Comparison of ENCODE assay signal across 8 cellular contexts in the genomic region with DNA sequence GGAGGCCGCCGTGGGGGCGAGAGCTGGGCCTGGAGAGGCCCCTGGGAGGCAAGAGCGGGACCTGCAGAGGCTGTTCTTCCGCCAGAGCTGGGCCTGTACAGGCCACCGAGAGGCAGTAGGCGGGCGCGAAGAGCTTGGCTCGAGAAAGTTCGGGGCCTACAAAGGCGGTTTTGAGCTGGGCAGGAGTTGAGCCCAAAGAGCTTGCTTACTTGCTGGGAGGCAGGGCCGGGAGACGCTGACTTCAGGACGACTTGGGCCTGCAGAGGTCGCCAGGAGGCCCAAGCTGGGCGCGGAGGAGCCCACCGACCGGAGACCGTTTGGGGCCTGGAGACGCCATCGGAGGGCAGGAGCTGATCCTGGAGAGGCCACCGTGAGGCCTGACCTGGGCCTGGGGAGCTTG.
A peak's percentile ranks its signal among the peaks of the same experiment; 100 is the strongest.
DNase-seq lines count a peak whose midpoint lies in the region; ATAC-seq and TF ChIP-seq lines count a peak whose summit lies in the region.
"Not testable (repeated sequence)": the region's sequence is repeated elsewhere in the genome, so short reads cannot be mapped to it uniquely, and the experiment has no call there.

No MANE protein-coding gene starts in this region.

- not testable (repeated sequence) for H3K27ac Mint-ChIP-seq in CD14-positive monocyte; activated CD4-positive, alpha-beta T cell treated with anti-CD3 and anti-CD28 coated beads, Interleukin-2, amount 10 ng/mL, durations not matched to agents 24 days and 14 days; stimulated activated naive B cell treated with anti-CD40 and anti-IgM and Interleukin-4, amounts not matched to agents 10 μg/mL and 1 μg/mL and 100 μg/mL, for 72 hours

- H2BK120ac ChIP-seq in neuronal stem cell (ENCODE audit: low read depth, low read length): not testable (repeated sequence)

- H3K9ac ChIP-seq in neuronal stem cell (ENCODE audit: low read depth, low read length, poor library complexity): not testable (repeated sequence)

- peak; percentile 83 for DNase-seq in CD14-positive monocyte (ENCODE audit: low spot score)
- DNase-seq in MG63: peak; percentile 62
- DNase-seq in activated CD4-positive, alpha-beta T cell treated with anti-CD3 and anti-CD28 coated beads, Interleukin-2, amount 10 ng/mL, durations not matched to agents 24 days and 14 days: peak; percentile 86
- peak; percentile 68 for DNase-seq in activated gamma-delta T cell treated with Interleukin-2 at 50 U/mL for 16 hours
- peak; percentile 75 for DNase-seq in ecto neural progenitor cell (ENCODE audit: low spot score)
- DNase-seq in right atrium auricular region (ENCODE audit: low spot score): peak; percentile 94
- not testable (repeated sequence) for DNase-seq in neuronal stem cell (ENCODE audit: low spot score)
- DNase-seq in stimulated activated naive B cell treated with anti-CD40 and anti-IgM and Interleukin-4, amounts not matched to agents 10 μg/mL and 1 μg/mL and 100 μg/mL, for 72 hours: peak; percentile 74

- H3K79me1 ChIP-seq in neuronal stem cell (ENCODE audit: low read depth, low read length): not testable (repeated sequence)

- not testable (repeated sequence) for H3K4me1 ChIP-seq in right atrium auricular region; neuronal stem cell (ENCODE audit: control insufficient read depth in 2 of 2, insufficient read depth in 1 of 2, low read depth in 1 of 2, low read length in 2 of 2)

- H3K4me3 ChIP-seq in MG63; right atrium auricular region; neuronal stem cell (ENCODE audit: low read length in 2 of 2): not testable (repeated sequence)

- H3K18ac ChIP-seq in neuronal stem cell (ENCODE audit: low read length): not testable (repeated sequence)

- H3K14ac ChIP-seq in neuronal stem cell (ENCODE audit: low read length): peak overlapping the region; percentile 5

- not testable (repeated sequence) for H4K91ac ChIP-seq in neuronal stem cell (ENCODE audit: low read depth, low read length, poor library complexity)

- not testable (repeated sequence) for H2BK15ac ChIP-seq in neuronal stem cell (ENCODE audit: low read length)

- H3K27ac ChIP-seq in right atrium auricular region; neuronal stem cell (replicated peaks; ENCODE audit: low read length): not testable (repeated sequence)

- no CpG with 5 or more reads among the region's 24 CpGs for WGBS in neuronal stem cell (ENCODE audit: extremely low coverage in 2 of 2, insufficient read length in 2 of 2, insufficient replicate concordance in 1 of 2), 2 donors

- H3K4ac ChIP-seq in neuronal stem cell (ENCODE audit: low read length): not testable (repeated sequence)

- H2AFZ ChIP-seq in neuronal stem cell (ENCODE audit: low read length): not testable (repeated sequence)

- not testable (repeated sequence) for TF ChIP-seq CTCF in CD14-positive monocyte (IDR thresholded peaks at IDR 0.05); right atrium auricular region (IDR thresholded peaks at IDR 0.05)

- H3K4me3 Mint-ChIP-seq in CD14-positive monocyte; activated CD4-positive, alpha-beta T cell treated with anti-CD3 and anti-CD28 coated beads, Interleukin-2, amount 10 ng/mL, durations not matched to agents 24 days and 14 days; stimulated activated naive B cell treated with anti-CD40 and anti-IgM and Interleukin-4, amounts not matched to agents 10 μg/mL and 1 μg/mL and 100 μg/mL, for 72 hours: not testable (repeated sequence)

- not testable (repeated sequence) for H3K23ac ChIP-seq in neuronal stem cell (ENCODE audit: low read depth, low read length, poor library complexity)

- not testable (repeated sequence) for H3K9me3 ChIP-seq in MG63; right atrium auricular region; neuronal stem cell (replicated peaks in 1 of 2; ENCODE audit: control insufficient read depth in 2 of 2, insufficient read depth in 1 of 2, low read depth in 1 of 2, low read length in 2 of 2)

- H3K36me3 ChIP-seq in MG63; right atrium auricular region; neuronal stem cell (replicated peaks in 1 of 2; ENCODE audit: control insufficient read depth in 2 of 2, insufficient read depth in 2 of 2, low read length in 2 of 2): not testable (repeated sequence)

- not testable (repeated sequence) for H3K4me2 ChIP-seq in neuronal stem cell (ENCODE audit: insufficient read depth, low read length, poor library complexity, severe bottlenecking)

- H3K9me3 Mint-ChIP-seq in CD14-positive monocyte: peaks cover 23 to 37% (median 29%) of the 10 kb centered on the region in 7 donors
- H3K9me3 Mint-ChIP-seq in activated CD4-positive, alpha-beta T cell treated with anti-CD3 and anti-CD28 coated beads, Interleukin-2, amount 10 ng/mL, durations not matched to agents 24 days and 14 days: not testable (repeated sequence)
- H3K9me3 Mint-ChIP-seq in stimulated activated naive B cell treated with anti-CD40 and anti-IgM and Interleukin-4, amounts not matched to agents 10 μg/mL and 1 μg/mL and 100 μg/mL, for 72 hours: peaks cover 0 to 12% of the 10 kb centered on the region in 2 donors

- ATAC-seq in stimulated activated naive B cell treated with anti-CD40 and anti-IgM and Interleukin-4, amounts not matched to agents 10 μg/mL and 1 μg/mL and 100 μg/mL, for 72 hours (replicated peaks): not testable (repeated sequence)

- H2BK12ac ChIP-seq in neuronal stem cell (ENCODE audit: low read length): not testable (repeated sequence)

- H3K27me3 ChIP-seq in MG63; right atrium auricular region; neuronal stem cell (ENCODE audit: control insufficient read depth in 3 of 3, insufficient read depth in 3 of 3, low read depth in 1 of 3, low read length in 3 of 3): not testable (repeated sequence)

- H2BK5ac ChIP-seq in neuronal stem cell (ENCODE audit: low read length): not testable (repeated sequence)

- intact Hi-C loops in CD14-positive monocyte (cut with micrococcal nuclease); activated CD4-positive, alpha-beta T cell treated with anti-CD3 and anti-CD28 coated beads, Interleukin-2, amount 10 ng/mL, durations not matched to agents 24 days and 14 days (cut with micrococcal nuclease): not testable (repeated sequence)

- H2AK5ac ChIP-seq in neuronal stem cell (ENCODE audit: low read depth, low read length): not testable (repeated sequence)

- H4K8ac ChIP-seq in neuronal stem cell (ENCODE audit: low read depth, low read length): not testable (repeated sequence)

- not testable (repeated sequence) for H3K27me3 Mint-ChIP-seq in CD14-positive monocyte (ENCODE audit: low read depth in 3 of 3); activated CD4-positive, alpha-beta T cell treated with anti-CD3 and anti-CD28 coated beads, Interleukin-2, amount 10 ng/mL, durations not matched to agents 24 days and 14 days; stimulated activated naive B cell treated with anti-CD40 and anti-IgM and Interleukin-4, amounts not matched to agents 10 μg/mL and 1 μg/mL and 100 μg/mL, for 72 hours

- not testable (repeated sequence) for H3K4me1 Mint-ChIP-seq in CD14-positive monocyte; activated CD4-positive, alpha-beta T cell treated with anti-CD3 and anti-CD28 coated beads, Interleukin-2, amount 10 ng/mL, durations not matched to agents 24 days and 14 days; stimulated activated naive B cell treated with anti-CD40 and anti-IgM and Interleukin-4, amounts not matched to agents 10 μg/mL and 1 μg/mL and 100 μg/mL, for 72 hours

- H3K36me3 Mint-ChIP-seq in CD14-positive monocyte; activated CD4-positive, alpha-beta T cell treated with anti-CD3 and anti-CD28 coated beads, Interleukin-2, amount 10 ng/mL, durations not matched to agents 24 days and 14 days (ENCODE audit: low read depth); stimulated activated naive B cell treated with anti-CD40 and anti-IgM and Interleukin-4, amounts not matched to agents 10 μg/mL and 1 μg/mL and 100 μg/mL, for 72 hours: not testable (repeated sequence)
